Comparison of ENCODE assay signal across 13 cellular contexts in the genomic region with DNA sequence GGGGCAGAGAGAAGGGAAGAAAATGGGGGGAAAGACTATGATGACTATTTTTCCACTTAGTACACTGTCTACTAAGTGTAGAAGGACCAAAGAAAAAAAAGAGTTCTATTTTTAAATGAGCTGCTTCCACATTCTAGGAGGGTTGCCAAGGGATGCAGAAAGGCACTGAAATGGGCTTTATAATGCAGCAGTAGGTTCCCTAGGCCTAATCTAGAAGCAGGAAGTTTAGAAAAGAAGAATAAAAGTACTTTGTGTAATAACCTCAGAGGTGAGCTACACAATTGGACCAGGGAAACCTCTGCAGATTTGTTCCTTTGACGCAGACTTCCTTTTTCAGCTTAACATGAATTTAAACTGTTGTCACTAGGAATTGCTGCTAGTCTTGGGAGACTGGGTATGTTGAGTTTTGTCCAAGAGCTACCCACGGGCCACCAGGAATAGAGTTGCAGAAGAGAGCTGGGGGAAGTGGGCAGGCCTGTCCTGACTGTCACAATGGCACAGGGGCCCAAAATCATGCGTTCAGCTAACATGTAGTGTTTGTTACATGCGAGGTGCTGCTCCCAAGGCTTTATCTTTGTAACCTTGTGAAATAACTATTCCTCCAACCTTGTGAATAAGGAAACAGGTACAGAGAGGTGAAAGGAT. TPM values are rescaled to one million over a fixed set of nuclear protein-coding genes. Genes with fewer than 3 reads are reported as not detected.
A peak's percentile ranks its signal among the peaks of the same experiment; 100 is the strongest.
DNase-seq lines count a peak whose midpoint lies in the region; ATAC-seq and TF ChIP-seq lines count a peak whose summit lies in the region.
"Had no signal": no experiment of that assay in that cellular context is flagged by ENCODE, and none has a peak within 500 bp of the region (broad histone marks: within the 10 kb centered on the region; RNA-seq: fewer than 3 reads in every experiment).

No MANE protein-coding gene starts in this region.

- peaks cover 22% of the 10 kb centered on the region for H3K4me1 Mint-ChIP-seq in activated naive CD4-positive, alpha-beta T cell treated with anti-CD3 and anti-CD28 coated beads, Interleukin-2, amount 10 ng/mL, durations not matched to agents 7 days and 5 days

- H3K27me3 ChIP-seq in muscle layer of duodenum (ENCODE audit: low read depth, low read length) (no peaks in the 10 kb centered on the region), vagina (no peaks in the 10 kb centered on the region)
- H3K27me3 ChIP-seq: MG63 had no signal

- no peaks in the 10 kb centered on the region for H3K27me3 Mint-ChIP-seq in activated naive CD4-positive, alpha-beta T cell treated with anti-CD3 and anti-CD28 coated beads, Interleukin-2, amount 10 ng/mL, durations not matched to agents 7 days and 5 days

- H3K4me1 ChIP-seq in muscle layer of duodenum (ENCODE audit: control insufficient read depth in 1 of 2, insufficient read depth in 2 of 2, low read length in 2 of 2), result peaks cover 3 to 17% of the 10 kb centered on the region in 2 donors
- H3K4me1 ChIP-seq in vagina, result peaks cover 6% of the 10 kb centered on the region

- CTCF ChIA-PET in activated naive CD4-positive, alpha-beta T cell treated with anti-CD3 and anti-CD28 coated beads, Interleukin-2, amount 10 ng/mL, durations not matched to agents 7 days and 5 days (lab: Charles Lee), result interaction anchor here (1.5 to 2.0 kb wide), 3 partner anchors 22 to 99 kb away, joined by 3 to 10 read pairs (median 4); no protein-coding TSS in a partner anchor

- no peak overlapping the region for H3K4me3 Mint-ChIP-seq in activated naive CD4-positive, alpha-beta T cell treated with anti-CD3 and anti-CD28 coated beads, Interleukin-2, amount 10 ng/mL, durations not matched to agents 7 days and 5 days

- ATAC-seq in HG03469 (IDR thresholded peaks at IDR 0.05; ENCODE audit: unreplicated experiment) (no peak), HG03196 (IDR thresholded peaks at IDR 0.05; ENCODE audit: unreplicated experiment) (no peak)

- H3K27ac Mint-ChIP-seq in activated naive CD4-positive, alpha-beta T cell treated with anti-CD3 and anti-CD28 coated beads, Interleukin-2, amount 10 ng/mL, durations not matched to agents 7 days and 5 days, result peak overlapping the region; percentile 42

- H3K4me3 ChIP-seq in muscle layer of duodenum (ENCODE audit: low read depth in 1 of 2, low read length in 2 of 2) (no peak overlapping the region), vagina (no peak overlapping the region)
- H3K4me3 ChIP-seq: A549, MG63 had no signal

- H3K36me3 ChIP-seq in muscle layer of duodenum (ENCODE audit: control insufficient read depth in 1 of 2, insufficient read depth in 2 of 2, low read length in 2 of 2), result no peaks in the 10 kb centered on the region
- H3K36me3 ChIP-seq in vagina, result no peaks in the 10 kb centered on the region
- H3K36me3 ChIP-seq: MG63 had no signal

- no peaks in the 10 kb centered on the region for H3K9me3 Mint-ChIP-seq in activated naive CD4-positive, alpha-beta T cell treated with anti-CD3 and anti-CD28 coated beads, Interleukin-2, amount 10 ng/mL, durations not matched to agents 7 days and 5 days

- intact Hi-C loops in vagina (cut with DNase I), result no loop called here

- H3K36me3 Mint-ChIP-seq in activated naive CD4-positive, alpha-beta T cell treated with anti-CD3 and anti-CD28 coated beads, Interleukin-2, amount 10 ng/mL, durations not matched to agents 7 days and 5 days, result no peaks in the 10 kb centered on the region

- H3K27ac ChIP-seq in muscle layer of duodenum (ENCODE audit: low read length) (peak overlapping the region; percentile 4), vagina (peak overlapping the region; percentile 23)
- H3K27ac ChIP-seq: A549 had no signal

- H3K9me3 ChIP-seq in muscle layer of duodenum (ENCODE audit: control insufficient read depth in 1 of 2, low read length in 2 of 2) (no peaks in the 10 kb centered on the region), vagina (no peaks in the 10 kb centered on the region)
- H3K9me3 ChIP-seq: A549, MG63 had no signal

- TF ChIP-seq CTCF in vagina (IDR thresholded peaks at IDR 0.05), result no peak

- TF ChIP-seq POLR2A in vagina (IDR thresholded peaks at IDR 0.05), result no peak

- no peak for DNase-seq in activated naive CD4-positive, alpha-beta T cell treated with anti-CD3 and anti-CD28 coated beads, Interleukin-2, amount 10 ng/mL, durations not matched to agents 7 days and 5 days
- DNase-seq in activated naive CD4-positive, alpha-beta T cell treated with anti-CD3 and anti-CD28 coated beads, Interleukin-2, amount 50 U/mL, for 16 hours, result no peak
- DNase-seq in dedifferentiated amniotic fluid mesenchymal stem cell (ENCODE audit: extremely low spot score) (peak; percentile 20), vagina (ENCODE audit: extremely low spot score in 2 of 2) (no peak), NCI-H2081 treated with DMSO at 0.1 percent for 48 hours (lab: John Stamatoyannopoulos, UW) (no peak)
- DNase-seq: foreskin fibroblast, H7, MG63, NCI-H748 treated with DMSO at 0.1 percent for 48 hours had no signal

RNA-seq across cellular contexts. Expression of a gene that starts 34.6 kb away (rescaled TPM):
- total RNA-seq in vagina, result 92.3 TPM
